ENCODE assay signal across 8 cellular contexts in the genomic region with DNA sequence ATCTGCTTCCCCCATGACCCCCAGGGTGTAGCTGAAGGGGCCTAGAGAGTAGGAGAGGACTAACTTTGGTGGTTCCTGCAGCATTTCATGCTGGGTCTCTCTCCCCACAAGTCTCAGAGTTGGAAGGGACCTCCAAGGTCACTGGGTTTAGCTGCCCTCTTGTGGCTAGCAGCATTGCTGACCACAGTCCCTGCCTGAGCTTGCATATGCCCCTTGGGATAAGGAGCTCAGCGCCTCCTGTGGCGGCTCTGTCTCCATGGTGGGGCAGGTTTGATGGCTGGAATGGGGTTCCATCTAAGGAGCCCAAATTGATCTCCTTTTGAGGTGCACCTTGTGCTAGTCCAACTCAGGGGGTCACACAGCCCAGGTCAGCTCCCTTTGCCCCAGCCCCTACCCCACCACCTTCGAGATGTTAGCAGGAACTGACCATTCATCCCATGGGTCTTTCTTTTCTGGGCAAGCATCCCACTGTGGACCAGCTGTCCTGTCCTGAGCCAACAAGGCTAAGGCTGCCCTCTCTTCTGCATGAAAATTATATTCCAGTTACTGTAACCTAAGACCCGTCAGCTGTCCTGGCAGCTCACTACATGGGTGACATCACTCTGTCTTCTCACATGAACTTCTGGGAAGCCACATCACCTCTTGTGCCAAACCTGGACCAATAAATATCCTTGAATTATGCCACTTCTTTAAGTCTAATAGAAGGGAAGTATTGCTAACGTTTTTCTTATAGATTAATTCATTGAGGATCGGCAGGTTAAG.
DNase-seq lines count a peak whose midpoint lies in the region; ATAC-seq and TF ChIP-seq lines count a peak whose summit lies in the region.

No MANE protein-coding gene starts in this region.

- no peak overlapping the region for H3K27ac ChIP-seq in PC-9

- H3K4me3 ChIP-seq in PC-9 (no peak overlapping the region), fibroblast of villous mesenchyme (ENCODE audit: low read depth, low read length) (no peak overlapping the region), retinal pigment epithelial cell (ENCODE audit: low read length) (no peak overlapping the region)

- H2AFZ ChIP-seq in PC-9, result no peak overlapping the region

- intact Hi-C loops in PC-9 (cut with micrococcal nuclease; ENCODE audit: unreplicated experiment), result loop anchor here (5.0 kb wide), 1 partner anchor 136 kb away; no protein-coding TSS in a partner anchor

- H3K4me2 ChIP-seq in PC-9, result no peak overlapping the region

- peaks cover 33% of the 10 kb centered on the region for H3K4me1 ChIP-seq in PC-9 (replicated peaks; ENCODE audit: insufficient read depth)

- CTCF ChIA-PET in PC-9 (lab: Charles Lee), result interaction anchor here (0.6 kb wide), 1 partner anchor 1772 kb away, joined by 3 read pairs; no protein-coding TSS in a partner anchor

- H3K27me3 Mint-ChIP-seq in stimulated activated memory B cell treated with anti-CD40 and anti-IgM and Interleukin-4, amounts not matched to agents 10 μg/mL and 1 μg/mL and 100 μg/mL, for 72 hours, result peaks cover 12% of the 10 kb centered on the region
- H3K27me3 Mint-ChIP-seq in activated T-helper 17 cell treated with anti-CD3 and anti-CD28 coated beads, Interleukin-2, amount 50 U/mL, for 72 hours, result no peaks in the 10 kb centered on the region

- DNase-seq in GM13977 (ENCODE audit: low spot score) (no peak), PC-9 (peak; percentile 11 to 47), fibroblast of villous mesenchyme (ENCODE audit: low read depth) (peak; percentile 78), retinal pigment epithelial cell (ENCODE audit: low read depth) (no peak), Kasumi-1 (lab: John Stamatoyannopoulos, UW) (no peak)

- no peaks in the 10 kb centered on the region for H3K9me3 ChIP-seq in PC-9 (ENCODE audit: insufficient read depth, low read depth)

- H3F3A ChIP-seq in PC-9 (ENCODE audit: insufficient read depth, low read depth), result peaks cover 23% of the 10 kb centered on the region; the same call in 1 of the 2 replicates

- no peak overlapping the region for H3K4me3 Mint-ChIP-seq in stimulated activated memory B cell treated with anti-CD40 and anti-IgM and Interleukin-4, amounts not matched to agents 10 μg/mL and 1 μg/mL and 100 μg/mL, for 72 hours
- no peak overlapping the region for H3K4me3 Mint-ChIP-seq in activated T-helper 17 cell treated with anti-CD3 and anti-CD28 coated beads, Interleukin-2, amount 50 U/mL, for 72 hours

- POLR2A ChIA-PET in PC-9 (lab: Charles Lee; ENCODE audit: unreplicated experiment), result interaction anchor here (0.6 kb wide), 1 partner anchor 757 kb away, joined by 3 read pairs; a partner anchor contains a TSS

- no peaks in the 10 kb centered on the region for H3K36me3 Mint-ChIP-seq in stimulated activated memory B cell treated with anti-CD40 and anti-IgM and Interleukin-4, amounts not matched to agents 10 μg/mL and 1 μg/mL and 100 μg/mL, for 72 hours
- H3K36me3 Mint-ChIP-seq in activated T-helper 17 cell treated with anti-CD3 and anti-CD28 coated beads, Interleukin-2, amount 50 U/mL, for 72 hours (ENCODE audit: low read depth), result no peaks in the 10 kb centered on the region

- no peaks in the 10 kb centered on the region for H3K79me2 ChIP-seq in PC-9 (ENCODE audit: low read depth)

- in situ Hi-C loops in GM13977 (cut with MboI; ENCODE audit: low pct_unique_long_range_greater_than_20kb, low sequenced_read_pairs, unreplicated experiment), result no loop called here

- peaks cover 31% of the 10 kb centered on the region for H3K4me1 Mint-ChIP-seq in stimulated activated memory B cell treated with anti-CD40 and anti-IgM and Interleukin-4, amounts not matched to agents 10 μg/mL and 1 μg/mL and 100 μg/mL, for 72 hours
- H3K4me1 Mint-ChIP-seq in activated T-helper 17 cell treated with anti-CD3 and anti-CD28 coated beads, Interleukin-2, amount 50 U/mL, for 72 hours, result peaks cover 9% of the 10 kb centered on the region

- no peaks in the 10 kb centered on the region for H3K9me3 Mint-ChIP-seq in stimulated activated memory B cell treated with anti-CD40 and anti-IgM and Interleukin-4, amounts not matched to agents 10 μg/mL and 1 μg/mL and 100 μg/mL, for 72 hours
- no peaks in the 10 kb centered on the region for H3K9me3 Mint-ChIP-seq in activated T-helper 17 cell treated with anti-CD3 and anti-CD28 coated beads, Interleukin-2, amount 50 U/mL, for 72 hours

- H3K36me3 ChIP-seq in PC-9 (ENCODE audit: low read depth), result no peaks in the 10 kb centered on the region

- TF ChIP-seq CTCF in GM13977 (IDR thresholded peaks at IDR 0.05; ENCODE audit: extremely low read depth, insufficient read depth, missing control alignments) (peak; percentile 28), PC-9 (conservative IDR thresholded peaks at IDR 0.05) (peak; percentile 48; the same call in 1 of the 2 replicates), fibroblast of villous mesenchyme (IDR thresholded peaks at IDR 0.05; ENCODE audit: insufficient read depth, low read depth, low read length) (peak; percentile 82), retinal pigment epithelial cell (conservative IDR thresholded peaks at IDR 0.05; ENCODE audit: low read depth, low read length) (peak; percentile 67)

- H3K9me2 ChIP-seq in PC-9 (ENCODE audit: insufficient read depth), result no peaks in the 10 kb centered on the region

- ATAC-seq in stimulated activated memory B cell treated with anti-CD40 and anti-IgM and Interleukin-4, amounts not matched to agents 10 μg/mL and 1 μg/mL and 100 μg/mL, for 72 hours, result no peak
- no peak for ATAC-seq in GM19397 (IDR thresholded peaks at IDR 0.05; ENCODE audit: unreplicated experiment)
- no peak for ATAC-seq in activated T-helper 17 cell treated with anti-CD3 and anti-CD28 coated beads, Interleukin-2, amount 50 U/mL, for 72 hours (replicated peaks)

- no peak overlapping the region for H3K27ac Mint-ChIP-seq in stimulated activated memory B cell treated with anti-CD40 and anti-IgM and Interleukin-4, amounts not matched to agents 10 μg/mL and 1 μg/mL and 100 μg/mL, for 72 hours
- H3K27ac Mint-ChIP-seq in activated T-helper 17 cell treated with anti-CD3 and anti-CD28 coated beads, Interleukin-2, amount 50 U/mL, for 72 hours, result no peak overlapping the region

- no TSS peak for BruUV-seq in PC-9 (replicated peaks; lab: Mats Ljungman, UMichigan)

- no peaks in the 10 kb centered on the region for H3K27me3 ChIP-seq in PC-9 (ENCODE audit: insufficient read depth, low read depth)

- H4K20me1 ChIP-seq in PC-9 (ENCODE audit: insufficient read depth), result no peaks in the 10 kb centered on the region

Comparison
In these comparisons a context has a peak if more than half of its experiments do, and no peak if none do; other contexts are left out.
1. DNase-seq: peak in PC-9 (2 of 2) and fibroblast of villous mesenchyme (single experiment); none in GM13977 (single experiment), retinal pigment epithelial cell (single experiment) and Kasumi-1 (0 of 2).
2. CTCF ChIP-seq: peak in every context shown above with its lines; median percentile 82 in fibroblast of villous mesenchyme; 67 in retinal pigment epithelial cell; 48 in PC-9; 28 in GM13977.